1 cellular context compared by ENCODE assay signal in genomic region chr9:124860582-124861341, GRCh38.
TF ChIP-seq lines count a peak whose summit lies in the region.

No MANE protein-coding gene starts in this region.

TF ChIP-seq in K562, 482 proteins besides CTCF, POLR2A, EP300 and RAD21:
- TF ChIP-seq MCM3 (IDR thresholded peaks at IDR 0.05) (no peak), NR2C1 (IDR thresholded peaks at IDR 0.05) (no peak), NR2C1 (tag; IDR thresholded peaks at IDR 0.05) (no peak), TBL1XR1 (IDR thresholded peaks at IDR 0.05; ENCODE audit: low read length in 2 of 2) (no peak), SP1 (CRISPR knock-in tag; IDR thresholded peaks at IDR 0.05) (peak; percentile 42; the same call in 1 of the 2 replicates), SMC3 (conservative IDR thresholded peaks at IDR 0.05; ENCODE audit: insufficient read depth, low read depth, low read length) (no peak), DMBX1 (CRISPR knock-in tag; IDR thresholded peaks at IDR 0.05; ENCODE audit: borderline replicate concordance) (no peak), AFF4 (CRISPR knock-in tag; IDR thresholded peaks at IDR 0.05) (peak; percentile 30; the same call in 1 of the 2 replicates), ETV5 (CRISPR knock-in tag; IDR thresholded peaks at IDR 0.05; ENCODE audit: low read depth) (no peak), ZNF511 (CRISPR knock-in tag; IDR thresholded peaks at IDR 0.05) (no peak), ZNF282 (CRISPR knock-in tag; IDR thresholded peaks at IDR 0.05) (peak; percentile 81; the same call in 1 of the 2 replicates), ZNF583 (CRISPR knock-in tag; IDR thresholded peaks at IDR 0.05) (no peak), POLR2AphosphoS5 (IDR thresholded peaks at IDR 0.05; ENCODE audit: control insufficient read depth, insufficient read depth, low read depth, low read length) (0 out of 2 replicates have a peak, but pooled peaks have one; percentile 6), PTBP1 (IDR thresholded peaks at IDR 0.05; ENCODE audit: low read depth, low read length) (0 out of 2 replicates have a peak, but pooled peaks have one; percentile 35), FOXA3 (CRISPR knock-in tag; conservative IDR thresholded peaks at IDR 0.05 in 1 of 2, IDR thresholded peaks at IDR 0.05 in 1 of 2) (no peak), KDM4B (IDR thresholded peaks at IDR 0.05; ENCODE audit: borderline replicate concordance in 2 of 2, low read depth in 1 of 2) (no peak), MITF (IDR thresholded peaks at IDR 0.05) (0 out of 2 replicates have a peak, but pooled peaks have one; percentile 5), CHD1 (IDR thresholded peaks at IDR 0.05; ENCODE audit: low read length) (peak; percentile 83), CHD4 (IDR thresholded peaks at IDR 0.05; ENCODE audit: insufficient read depth, insufficient replicate concordance, low read depth, low read length, poor library complexity, severe bottlenecking) (no peak), RHOXF2B (CRISPR knock-in tag; conservative IDR thresholded peaks at IDR 0.05) (no peak), SLC30A9 (CRISPR knock-in tag; IDR thresholded peaks at IDR 0.05) (no peak), GTF2F1 (IDR thresholded peaks at IDR 0.05; ENCODE audit: low read depth, low read length) (no peak), KDM1A (IDR thresholded peaks at IDR 0.05) (no peak)
- TF ChIP-seq, protein P1, sequence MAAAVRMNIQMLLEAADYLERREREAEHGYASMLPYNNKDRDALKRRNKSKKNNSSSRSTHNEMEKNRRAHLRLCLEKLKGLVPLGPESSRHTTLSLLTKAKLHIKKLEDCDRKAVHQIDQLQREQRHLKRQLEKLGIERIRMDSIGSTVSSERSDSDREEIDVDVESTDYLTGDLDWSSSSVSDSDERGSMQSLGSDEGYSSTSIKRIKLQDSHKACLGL (CRISPR knock-in tag; IDR thresholded peaks at IDR 0.05; ENCODE audit: borderline replicate concordance, poor library complexity, severe bottlenecking) = peak; percentile 63
- TF ChIP-seq, protein P2, sequence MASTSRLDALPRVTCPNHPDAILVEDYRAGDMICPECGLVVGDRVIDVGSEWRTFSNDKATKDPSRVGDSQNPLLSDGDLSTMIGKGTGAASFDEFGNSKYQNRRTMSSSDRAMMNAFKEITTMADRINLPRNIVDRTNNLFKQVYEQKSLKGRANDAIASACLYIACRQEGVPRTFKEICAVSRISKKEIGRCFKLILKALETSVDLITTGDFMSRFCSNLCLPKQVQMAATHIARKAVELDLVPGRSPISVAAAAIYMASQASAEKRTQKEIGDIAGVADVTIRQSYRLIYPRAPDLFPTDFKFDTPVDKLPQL (IDR thresholded peaks at IDR 0.05; ENCODE audit: extremely low read depth, insufficient read length) = no peak
TF ChIP-seq in K562: peak in this region for 8.
